8 cellular contexts compared by ENCODE assay signal in the genomic region with DNA sequence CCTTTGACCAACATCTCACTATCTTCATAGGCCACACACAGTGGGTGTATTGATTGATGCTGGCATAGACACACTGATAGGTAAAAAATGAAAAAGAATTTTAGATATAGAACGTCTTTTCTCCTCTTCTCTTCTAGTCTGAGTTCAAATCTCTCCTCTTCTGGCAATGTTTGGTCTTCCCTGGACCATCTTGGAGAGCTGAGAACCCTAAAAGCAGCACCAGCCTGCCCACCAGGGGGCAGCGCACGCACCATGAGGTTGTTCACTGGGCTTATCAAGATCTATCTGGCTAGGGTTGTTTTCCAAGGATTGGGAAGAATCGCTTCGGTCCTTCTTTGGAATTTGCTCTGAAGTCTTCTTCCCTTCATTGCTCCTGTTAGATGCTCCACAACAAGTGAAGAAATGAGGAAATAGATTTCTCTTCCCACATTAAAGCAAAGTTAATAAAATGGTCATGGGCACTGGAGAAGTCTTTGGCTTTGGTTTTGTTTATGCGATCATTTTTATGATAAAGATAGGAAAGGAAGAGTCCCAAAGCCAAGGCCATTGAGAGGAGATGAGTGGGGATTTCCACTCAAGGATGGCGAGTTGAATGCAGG.
DNase-seq lines count a peak whose midpoint lies in the region; ATAC-seq and TF ChIP-seq lines count a peak whose summit lies in the region.

No MANE protein-coding gene starts in this region.

- ATAC-seq in CD4-positive, alpha-beta T cell (ENCODE audit: poor library complexity) = no peak
- no peak for ATAC-seq in stimulated activated naive CD8-positive, alpha-beta T cell treated with anti-CD3 and anti-CD28 coated beads, Interleukin-15, Interleukin-2, amounts not matched to agents 100 U/mL and 50 U/mL, for 24 hours
- ATAC-seq in GM19467 (IDR thresholded peaks at IDR 0.05; ENCODE audit: unreplicated experiment) = no peak
- ATAC-seq in GM21619 (IDR thresholded peaks at IDR 0.05; ENCODE audit: unreplicated experiment) = no peak

- no peaks in the 10 kb centered on the region for H3K27me3 ChIP-seq in CD4-positive, alpha-beta T cell (ENCODE audit: control insufficient read depth, insufficient read depth, low read length)

- CTCF ChIA-PET in CD4-positive, alpha-beta T cell (lab: Charles Lee) = no interaction called here

- H3K36me3 Mint-ChIP-seq in CD4-positive, alpha-beta T cell (ENCODE audit: low read depth) = no peaks in the 10 kb centered on the region

- peak; percentile 67 for TF ChIP-seq CTCF in CD4-positive, alpha-beta T cell (IDR thresholded peaks at IDR 0.05)

- no peaks in the 10 kb centered on the region for H3K27me3 Mint-ChIP-seq in CD4-positive, alpha-beta T cell

- H3K9me3 Mint-ChIP-seq in CD4-positive, alpha-beta T cell = peaks cover 4% of the 10 kb centered on the region

- intact Hi-C loops in CD4-positive, alpha-beta T cell (cut with DNase I, micrococcal nuclease) = loop anchor here in 1 of 2 experiments (5.0 kb wide), 2 partner anchors 276 to 451 kb away; no protein-coding TSS in a partner anchor

- in situ Hi-C loops in KBM-7 (cut with MboI; ENCODE audit: low pct_unique_long_range_greater_than_20kb, low sequenced_read_pairs) = no loop called here

- peaks cover 26% of the 10 kb centered on the region for H3K9me3 ChIP-seq in CD4-positive, alpha-beta T cell (ENCODE audit: control insufficient read depth, low read length)

- no peak overlapping the region for H3K4me3 Mint-ChIP-seq in CD4-positive, alpha-beta T cell

- H3K4me1 Mint-ChIP-seq in CD4-positive, alpha-beta T cell (ENCODE audit: low read depth) = peaks cover 19% of the 10 kb centered on the region

- H3K27ac ChIP-seq in CD4-positive, alpha-beta T cell (ENCODE audit: low read depth, low read length) = no peak overlapping the region

- DNase-seq in CD4-positive, alpha-beta T cell = peak in 9 of 10 experiments; percentile 9 to 52 (median 31)
- DNase-seq in KBM-7 (peak; percentile 41), iPS DF 4.7 (ENCODE audit: extremely low read depth, low spot score) (peak; percentile 19), hippocampal formation (lab: John Stamatoyannopoulos, UW) (no peak)
- peak; percentile 78 for DNase-seq in activated CD8-positive, alpha-beta memory T cell treated with anti-CD3 and anti-CD28 coated beads, Interleukin-2, amount 50 U/mL, for 48 hours
- DNase-seq in stimulated activated naive CD8-positive, alpha-beta T cell treated with anti-CD3 and anti-CD28 coated beads, Interleukin-15, Interleukin-2, amounts not matched to agents 100 U/mL and 50 U/mL, for 24 hours = peak; percentile 61

- POLR2A ChIA-PET in CD4-positive, alpha-beta T cell (lab: Charles Lee) = no interaction called here

- no peak overlapping the region for H3K27ac Mint-ChIP-seq in CD4-positive, alpha-beta T cell

Comparison
In these comparisons a context has a peak if more than half of its experiments do, and no peak if none do; other contexts are left out.
1. DNase-seq: peak in CD4-positive, alpha-beta T cell (9 of 10), KBM-7 (single experiment), activated CD8-positive, alpha-beta memory T cell treated with anti-CD3 and anti-CD28 coated beads, Interleukin-2, amount 50 U/mL, for 48 hours (single experiment), iPS DF 4.7 (single experiment) and stimulated activated naive CD8-positive, alpha-beta T cell treated with anti-CD3 and anti-CD28 coated beads, Interleukin-15, Interleukin-2, amounts not matched to agents 100 U/mL and 50 U/mL, for 24 hours (single experiment); none in hippocampal formation (0 of 2).